1 cellular context compared by ENCODE assay signal in genomic region chr1:46603858-46604549, GRCh38.
TF ChIP-seq lines count a peak whose summit lies in the region.

Gene MKNK1, minus strand, starts transcription at chr1:46604268. Its CDS starts 20,941 bp downstream, at chr1:46583327.

TF ChIP-seq in GM12878, 131 proteins besides CTCF, POLR2A, EP300 and RAD21 (continued from another document and continues in another):
- TF ChIP-seq REST (IDR thresholded peaks at IDR 0.05; ENCODE audit: low read depth, low read length) (no peak), EZH2 (IDR thresholded peaks at IDR 0.05; ENCODE audit: borderline replicate concordance, control insufficient read depth, low read depth, low read length) (no peak), MTA3 (IDR thresholded peaks at IDR 0.05; ENCODE audit: borderline replicate concordance, low read length) (no peak), CHD4 (IDR thresholded peaks at IDR 0.05) (no peak), RCOR1 (conservative IDR thresholded peaks at IDR 0.05; ENCODE audit: low read depth, low read length) (no peak), YBX1 (IDR thresholded peaks at IDR 0.05) (no peak), BCLAF1 (IDR thresholded peaks at IDR 0.05) (no peak), NR2F1 (conservative IDR thresholded peaks at IDR 0.05) (peak; percentile 68), ZBTB40 (IDR thresholded peaks at IDR 0.05; ENCODE audit: borderline replicate concordance) (no peak), HDAC2 (IDR thresholded peaks at IDR 0.05) (no peak), CBFB (IDR thresholded peaks at IDR 0.05; ENCODE audit: low read depth) (0 out of 2 replicates have a peak, but pooled peaks have one; percentile 56), TARDBP (IDR thresholded peaks at IDR 0.05; ENCODE audit: borderline replicate concordance) (0 out of 2 replicates have a peak, but pooled peaks have one; percentile 35), MXI1 (IDR thresholded peaks at IDR 0.05; ENCODE audit: low read depth, low read length) (no peak), WRNIP1 (IDR thresholded peaks at IDR 0.05; ENCODE audit: borderline replicate concordance, low read depth, low read length) (no peak), TAF1 (IDR thresholded peaks at IDR 0.05; ENCODE audit: borderline replicate concordance, low read depth, low read length) (peak; percentile 36; the same call in 1 of the 2 replicates), NFIC (IDR thresholded peaks at IDR 0.05; ENCODE audit: low read depth, low read length) (no peak), FOXK2 (IDR thresholded peaks at IDR 0.05) (no peak), RAD51 (IDR thresholded peaks at IDR 0.05) (no peak), NBN (IDR thresholded peaks at IDR 0.05) (peak; percentile 84), CBX3 (IDR thresholded peaks at IDR 0.05; ENCODE audit: borderline replicate concordance, low read depth) (no peak), NFYA (IDR thresholded peaks at IDR 0.05; ENCODE audit: borderline replicate concordance, low read depth, low read length) (no peak), SMARCA5 (IDR thresholded peaks at IDR 0.05) (peak; percentile 20; the same call in 1 of the 2 replicates), IKZF1 (conservative IDR thresholded peaks at IDR 0.05) (peak; percentile 75), RUNX3 (IDR thresholded peaks at IDR 0.05; ENCODE audit: low read length) (no peak), SRF (IDR thresholded peaks at IDR 0.05; ENCODE audit: low read depth in 2 of 2, low read length in 2 of 2) (no peak), TCF3 (IDR thresholded peaks at IDR 0.05; ENCODE audit: borderline replicate concordance, insufficient read depth, low read depth, low read length) (no peak), ASH2L (IDR thresholded peaks at IDR 0.05; ENCODE audit: borderline replicate concordance, low read depth) (no peak), RB1 (IDR thresholded peaks at IDR 0.05; ENCODE audit: borderline replicate concordance) (no peak), MEF2A (IDR thresholded peaks at IDR 0.05; ENCODE audit: insufficient read depth, low read depth, low read length) (no peak), IRF4 (IDR thresholded peaks at IDR 0.05; ENCODE audit: low read depth, low read length) (0 out of 2 replicates have a peak, but pooled peaks have one; percentile 6), CHD2 (IDR thresholded peaks at IDR 0.05; ENCODE audit: borderline replicate concordance, low read depth, low read length) (0 out of 2 replicates have a peak, but pooled peaks have one; percentile 39)
- TF ChIP-seq, protein P1, sequence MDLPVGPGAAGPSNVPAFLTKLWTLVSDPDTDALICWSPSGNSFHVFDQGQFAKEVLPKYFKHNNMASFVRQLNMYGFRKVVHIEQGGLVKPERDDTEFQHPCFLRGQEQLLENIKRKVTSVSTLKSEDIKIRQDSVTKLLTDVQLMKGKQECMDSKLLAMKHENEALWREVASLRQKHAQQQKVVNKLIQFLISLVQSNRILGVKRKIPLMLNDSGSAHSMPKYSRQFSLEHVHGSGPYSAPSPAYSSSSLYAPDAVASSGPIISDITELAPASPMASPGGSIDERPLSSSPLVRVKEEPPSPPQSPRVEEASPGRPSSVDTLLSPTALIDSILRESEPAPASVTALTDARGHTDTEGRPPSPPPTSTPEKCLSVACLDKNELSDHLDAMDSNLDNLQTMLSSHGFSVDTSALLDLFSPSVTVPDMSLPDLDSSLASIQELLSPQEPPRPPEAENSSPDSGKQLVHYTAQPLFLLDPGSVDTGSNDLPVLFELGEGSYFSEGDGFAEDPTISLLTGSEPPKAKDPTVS (IDR thresholded peaks at IDR 0.05; ENCODE audit: low read depth, low read length) = no peak
- TF ChIP-seq, protein P2, sequence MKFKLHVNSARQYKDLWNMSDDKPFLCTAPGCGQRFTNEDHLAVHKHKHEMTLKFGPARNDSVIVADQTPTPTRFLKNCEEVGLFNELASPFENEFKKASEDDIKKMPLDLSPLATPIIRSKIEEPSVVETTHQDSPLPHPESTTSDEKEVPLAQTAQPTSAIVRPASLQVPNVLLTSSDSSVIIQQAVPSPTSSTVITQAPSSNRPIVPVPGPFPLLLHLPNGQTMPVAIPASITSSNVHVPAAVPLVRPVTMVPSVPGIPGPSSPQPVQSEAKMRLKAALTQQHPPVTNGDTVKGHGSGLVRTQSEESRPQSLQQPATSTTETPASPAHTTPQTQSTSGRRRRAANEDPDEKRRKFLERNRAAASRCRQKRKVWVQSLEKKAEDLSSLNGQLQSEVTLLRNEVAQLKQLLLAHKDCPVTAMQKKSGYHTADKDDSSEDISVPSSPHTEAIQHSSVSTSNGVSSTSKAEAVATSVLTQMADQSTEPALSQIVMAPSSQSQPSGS (IDR thresholded peaks at IDR 0.05; ENCODE audit: low read length) = no peak
- TF ChIP-seq, protein P3, sequence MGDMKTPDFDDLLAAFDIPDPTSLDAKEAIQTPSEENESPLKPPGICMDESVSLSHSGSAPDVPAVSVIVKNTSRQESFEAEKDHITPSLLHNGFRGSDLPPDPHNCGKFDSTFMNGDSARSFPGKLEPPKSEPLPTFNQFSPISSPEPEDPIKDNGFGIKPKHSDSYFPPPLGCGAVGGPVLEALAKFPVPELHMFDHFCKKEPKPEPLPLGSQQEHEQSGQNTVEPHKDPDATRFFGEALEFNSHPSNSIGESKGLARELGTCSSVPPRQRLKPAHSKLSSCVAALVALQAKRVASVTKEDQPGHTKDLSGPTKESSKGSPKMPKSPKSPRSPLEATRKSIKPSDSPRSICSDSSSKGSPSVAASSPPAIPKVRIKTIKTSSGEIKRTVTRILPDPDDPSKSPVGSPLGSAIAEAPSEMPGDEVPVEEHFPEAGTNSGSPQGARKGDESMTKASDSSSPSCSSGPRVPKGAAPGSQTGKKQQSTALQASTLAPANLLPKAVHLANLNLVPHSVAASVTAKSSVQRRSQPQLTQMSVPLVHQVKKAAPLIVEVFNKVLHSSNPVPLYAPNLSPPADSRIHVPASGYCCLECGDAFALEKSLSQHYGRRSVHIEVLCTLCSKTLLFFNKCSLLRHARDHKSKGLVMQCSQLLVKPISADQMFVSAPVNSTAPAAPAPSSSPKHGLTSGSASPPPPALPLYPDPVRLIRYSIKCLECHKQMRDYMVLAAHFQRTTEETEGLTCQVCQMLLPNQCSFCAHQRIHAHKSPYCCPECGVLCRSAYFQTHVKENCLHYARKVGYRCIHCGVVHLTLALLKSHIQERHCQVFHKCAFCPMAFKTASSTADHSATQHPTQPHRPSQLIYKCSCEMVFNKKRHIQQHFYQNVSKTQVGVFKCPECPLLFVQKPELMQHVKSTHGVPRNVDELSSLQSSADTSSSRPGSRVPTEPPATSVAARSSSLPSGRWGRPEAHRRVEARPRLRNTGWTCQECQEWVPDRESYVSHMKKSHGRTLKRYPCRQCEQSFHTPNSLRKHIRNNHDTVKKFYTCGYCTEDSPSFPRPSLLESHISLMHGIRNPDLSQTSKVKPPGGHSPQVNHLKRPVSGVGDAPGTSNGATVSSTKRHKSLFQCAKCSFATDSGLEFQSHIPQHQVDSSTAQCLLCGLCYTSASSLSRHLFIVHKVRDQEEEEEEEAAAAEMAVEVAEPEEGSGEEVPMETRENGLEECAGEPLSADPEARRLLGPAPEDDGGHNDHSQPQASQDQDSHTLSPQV (IDR thresholded peaks at IDR 0.05) = no peak
- TF ChIP-seq, protein P4, sequence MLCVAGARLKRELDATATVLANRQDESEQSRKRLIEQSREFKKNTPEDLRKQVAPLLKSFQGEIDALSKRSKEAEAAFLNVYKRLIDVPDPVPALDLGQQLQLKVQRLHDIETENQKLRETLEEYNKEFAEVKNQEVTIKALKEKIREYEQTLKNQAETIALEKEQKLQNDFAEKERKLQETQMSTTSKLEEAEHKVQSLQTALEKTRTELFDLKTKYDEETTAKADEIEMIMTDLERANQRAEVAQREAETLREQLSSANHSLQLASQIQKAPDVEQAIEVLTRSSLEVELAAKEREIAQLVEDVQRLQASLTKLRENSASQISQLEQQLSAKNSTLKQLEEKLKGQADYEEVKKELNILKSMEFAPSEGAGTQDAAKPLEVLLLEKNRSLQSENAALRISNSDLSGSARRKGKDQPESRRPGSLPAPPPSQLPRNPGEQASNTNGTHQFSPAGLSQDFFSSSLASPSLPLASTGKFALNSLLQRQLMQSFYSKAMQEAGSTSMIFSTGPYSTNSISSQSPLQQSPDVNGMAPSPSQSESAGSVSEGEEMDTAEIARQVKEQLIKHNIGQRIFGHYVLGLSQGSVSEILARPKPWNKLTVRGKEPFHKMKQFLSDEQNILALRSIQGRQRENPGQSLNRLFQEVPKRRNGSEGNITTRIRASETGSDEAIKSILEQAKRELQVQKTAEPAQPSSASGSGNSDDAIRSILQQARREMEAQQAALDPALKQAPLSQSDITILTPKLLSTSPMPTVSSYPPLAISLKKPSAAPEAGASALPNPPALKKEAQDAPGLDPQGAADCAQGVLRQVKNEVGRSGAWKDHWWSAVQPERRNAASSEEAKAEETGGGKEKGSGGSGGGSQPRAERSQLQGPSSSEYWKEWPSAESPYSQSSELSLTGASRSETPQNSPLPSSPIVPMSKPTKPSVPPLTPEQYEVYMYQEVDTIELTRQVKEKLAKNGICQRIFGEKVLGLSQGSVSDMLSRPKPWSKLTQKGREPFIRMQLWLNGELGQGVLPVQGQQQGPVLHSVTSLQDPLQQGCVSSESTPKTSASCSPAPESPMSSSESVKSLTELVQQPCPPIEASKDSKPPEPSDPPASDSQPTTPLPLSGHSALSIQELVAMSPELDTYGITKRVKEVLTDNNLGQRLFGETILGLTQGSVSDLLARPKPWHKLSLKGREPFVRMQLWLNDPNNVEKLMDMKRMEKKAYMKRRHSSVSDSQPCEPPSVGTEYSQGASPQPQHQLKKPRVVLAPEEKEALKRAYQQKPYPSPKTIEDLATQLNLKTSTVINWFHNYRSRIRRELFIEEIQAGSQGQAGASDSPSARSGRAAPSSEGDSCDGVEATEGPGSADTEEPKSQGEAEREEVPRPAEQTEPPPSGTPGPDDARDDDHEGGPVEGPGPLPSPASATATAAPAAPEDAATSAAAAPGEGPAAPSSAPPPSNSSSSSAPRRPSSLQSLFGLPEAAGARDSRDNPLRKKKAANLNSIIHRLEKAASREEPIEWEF (IDR thresholded peaks at IDR 0.05; ENCODE audit: insufficient replicate concordance, low read depth, low read length) = no peak
